Comparison of ENCODE assay signal across 8 cellular contexts in the genomic region with DNA sequence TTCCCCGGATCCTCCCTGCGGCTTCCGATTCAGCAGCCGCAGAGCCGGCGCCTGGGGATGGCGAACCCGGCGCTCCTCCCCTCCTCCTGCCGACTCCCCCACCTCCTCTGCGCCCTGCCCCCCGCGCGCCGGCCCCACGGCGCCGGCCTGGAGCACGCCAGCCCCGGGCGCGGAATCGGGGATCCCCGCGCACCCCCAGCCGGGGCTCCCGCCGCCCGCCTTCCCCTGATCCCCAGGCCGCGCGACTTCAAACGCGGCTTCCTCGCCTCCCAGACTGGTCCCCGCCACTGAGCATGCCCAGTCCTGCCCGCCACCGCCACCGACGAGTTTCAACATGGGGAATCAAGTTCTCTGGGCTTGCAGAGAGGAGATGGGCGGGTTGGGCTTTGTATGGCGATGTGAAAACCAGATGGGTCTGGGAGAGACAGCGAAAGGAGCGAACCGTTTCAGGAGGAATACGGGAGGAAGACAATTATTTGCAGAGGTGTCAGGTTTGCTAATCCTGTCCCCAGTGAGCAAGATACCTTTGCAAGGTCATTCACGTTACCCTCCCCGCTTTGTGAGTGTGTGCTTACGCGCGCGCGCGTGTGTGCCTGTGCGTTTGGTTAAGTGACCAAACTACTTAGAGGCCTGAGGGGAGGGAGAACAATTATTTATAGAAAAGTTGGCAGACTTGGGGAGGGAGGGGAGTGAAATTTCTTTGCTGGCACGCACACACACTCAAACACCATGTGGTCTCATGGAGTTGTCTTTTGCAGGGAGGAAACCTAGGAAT. TPM values are rescaled to one million over a fixed set of nuclear protein-coding genes. Genes with fewer than 3 reads are reported as not detected.
DNase-seq lines count a peak whose midpoint lies in the region; ATAC-seq and TF ChIP-seq lines count a peak whose summit lies in the region.

Gene PANK1, minus strand, starts transcription at position 276 of the 775 bp plus-strand sequence. CDS start 351 bp downstream, outside the sequence.

- H3K9me3 Mint-ChIP-seq in GM23338 = peaks cover 10% of the 10 kb centered on the region; the same call in 1 of the 3 replicates
- no peaks in the 10 kb centered on the region for H3K9me3 Mint-ChIP-seq in activated naive CD4-positive, alpha-beta T cell treated with anti-CD3 and anti-CD28 coated beads for 36 hours

- H3K27ac Mint-ChIP-seq in GM23338 = peak within 1 kb of the TSS; percentile 99
- peak within 1 kb of the TSS; percentile 72 for H3K27ac Mint-ChIP-seq in activated naive CD4-positive, alpha-beta T cell treated with anti-CD3 and anti-CD28 coated beads for 36 hours

- H3K9me3 ChIP-seq in SJCRH30 (replicated peaks) (no peaks in the 10 kb centered on the region), testis (no peaks in the 10 kb centered on the region)

- H3K79me2 ChIP-seq in GM23338 (replicated peaks; ENCODE audit: insufficient read depth) = peaks cover 39% of the 10 kb centered on the region

- no peaks in the 10 kb centered on the region; the same call in 1 of the 2 replicates for H3K9me2 ChIP-seq in GM23338 (ENCODE audit: insufficient read depth)

- TF ChIP-seq POLR2A in testis (IDR thresholded peaks at IDR 0.05) = no peak

- peaks cover 29% of the 10 kb centered on the region for H3K4me1 ChIP-seq in GM23338 (ENCODE audit: insufficient read depth)
- peaks cover 6% of the 10 kb centered on the region; the same call in 1 of the 2 replicates for H3K4me1 ChIP-seq in SJCRH30
- peaks cover 9% of the 10 kb centered on the region for H3K4me1 ChIP-seq in testis

- H2AFZ ChIP-seq in GM23338 = peak within 1 kb of the TSS; percentile 87

- DNase-seq in G401 (ENCODE audit: low spot score) (peak; percentile 84), GM23338 (ENCODE audit: low spot score) (peak; percentile 84), LHCN-M2 (ENCODE audit: low read depth) (peak; percentile 75), SJCRH30 (peak; percentile 78 to 79), germinal center (ENCODE audit: low spot score) (peak; percentile 83), nucleus accumbens (lab: John Stamatoyannopoulos, UW) (peak in 53 of 56 donors; percentile 17 to 85 (median 58)), testis (peak; percentile 78)
- DNase-seq in activated naive CD4-positive, alpha-beta T cell treated with anti-CD3 and anti-CD28 coated beads for 36 hours = peak; percentile 79

- H3K27ac ChIP-seq in GM23338 (ENCODE audit: low read depth) (peak within 1 kb of the TSS; percentile 81), SJCRH30 (peak within 1 kb of the TSS; percentile 83), testis (peak within 1 kb of the TSS; percentile 83 to 89)

- H3F3A ChIP-seq in GM23338 (replicated peaks; ENCODE audit: low read depth) = no peaks in the 10 kb centered on the region

- peaks cover 7% of the 10 kb centered on the region for H3K27me3 Mint-ChIP-seq in GM23338 (ENCODE audit: insufficient read depth, low read depth, poor library complexity)
- peaks cover 4% of the 10 kb centered on the region for H3K27me3 Mint-ChIP-seq in activated naive CD4-positive, alpha-beta T cell treated with anti-CD3 and anti-CD28 coated beads for 36 hours (ENCODE audit: low read depth)

- no peaks in the 10 kb centered on the region for H3K36me3 ChIP-seq in GM23338 (ENCODE audit: insufficient read depth)
- no peaks in the 10 kb centered on the region for H3K36me3 ChIP-seq in SJCRH30
- no peaks in the 10 kb centered on the region for H3K36me3 ChIP-seq in testis (ENCODE audit: low read depth, missing control alignments)

- H3K27me3 ChIP-seq in GM23338 (ENCODE audit: insufficient read depth) (no peaks in the 10 kb centered on the region), SJCRH30 (no peaks in the 10 kb centered on the region), testis (no peaks in the 10 kb centered on the region)

- 1% methylated on average over 10 to 53 of the region's 56 CpGs for WGBS in testis, 2 donors

- intact Hi-C loops in activated naive CD4-positive, alpha-beta T cell treated with anti-CD3 and anti-CD28 coated beads for 36 hours (cut with micrococcal nuclease) = loop anchor here (1.0 to 10.0 kb wide), 6 partner anchors 56 to 1230 kb away; partner anchors contain the start of genes KIF20B and RPP30
- intact Hi-C loops in testis (cut with DNase I; ENCODE audit: low total_unique reads) = no loop called here

- in situ Hi-C loops in G401 (cut with HindIII; ENCODE audit: low sequenced_read_pairs) = no loop called here

- CTCF ChIA-PET in activated naive CD4-positive, alpha-beta T cell treated with anti-CD3 and anti-CD28 coated beads for 36 hours (lab: Charles Lee) = no interaction called here

- peaks cover 14% of the 10 kb centered on the region; the same call in 1 of the 2 replicates for H4K20me1 ChIP-seq in GM23338 (replicated peaks; ENCODE audit: insufficient read depth)

- peak; percentile 69 for ATAC-seq in GM23338

- peak within 1 kb of the TSS; percentile 80 for H3K4me2 ChIP-seq in GM23338

- no peak within 1 kb of the TSS; the same call in none of the 3 replicates for H3K4me3 Mint-ChIP-seq in GM23338
- peak within 1 kb of the TSS; percentile 5 for H3K4me3 Mint-ChIP-seq in activated naive CD4-positive, alpha-beta T cell treated with anti-CD3 and anti-CD28 coated beads for 36 hours

- TF ChIP-seq CTCF in GM23338 (conservative IDR thresholded peaks at IDR 0.05; ENCODE audit: low read depth in 2 of 2) = no peak
- TF ChIP-seq CTCF in testis (IDR thresholded peaks at IDR 0.05) = no peak

- peaks cover 50% of the 10 kb centered on the region for H3K4me1 Mint-ChIP-seq in GM23338
- peaks cover 8% of the 10 kb centered on the region for H3K4me1 Mint-ChIP-seq in activated naive CD4-positive, alpha-beta T cell treated with anti-CD3 and anti-CD28 coated beads for 36 hours (ENCODE audit: low read depth)

- H3K4me3 ChIP-seq in GM23338 (peak within 1 kb of the TSS; percentile 59), SJCRH30 (peak within 1 kb of the TSS; percentile 83), testis (peak within 1 kb of the TSS; percentile 86 to 87)

- peaks cover 6% of the 10 kb centered on the region for H3K36me3 Mint-ChIP-seq in GM23338 (ENCODE audit: low read depth)
- H3K36me3 Mint-ChIP-seq in activated naive CD4-positive, alpha-beta T cell treated with anti-CD3 and anti-CD28 coated beads for 36 hours (ENCODE audit: low read depth) = no peaks in the 10 kb centered on the region

TF ChIP-seq in GM23338, 12 proteins besides CTCF, POLR2A, EP300 and RAD21 (continues in another document):
- TF ChIP-seq POLR2AphosphoS5 (IDR thresholded peaks at IDR 0.05; ENCODE audit: low read depth) = peak; percentile 47; the same call in 1 of the 2 replicates

RNA-seq across cellular contexts. Expression of gene PANK1, which starts in this region (rescaled TPM):
- 8.3 and 10.7 TPM in 2 replicates for total RNA-seq in G401 (2014; rRNA removed; shearing (Covaris generic))
- total RNA-seq in GM23338 (2014; rRNA removed; shearing (Covaris generic)) = 44.7 and 62.5 TPM in 2 replicates
- polyA plus RNA-seq in GM23338 (2016; fragmentation: Nextera tagmentation; extraction: Ambion mirVana) (14.6 and 15.2 TPM in 2 replicates), testis (ENCODE audit: insufficient read depth, low read depth, low replicate concordance) (6.3 TPM)
- total RNA-seq in LHCN-M2 (2014; rRNA removed) (6.3 and 10.4 TPM in 2 replicates), testis (10 to 100 TPM in 1 of 2 donors, 1 to 10 TPM in 1; 9.2 to 15.3 TPM)
- polyA plus RNA-seq in LHCN-M2 (2012) = 3.3 TPM
- 13.6 and 14.2 TPM in 2 replicates for total RNA-seq in SJCRH30 (2014; rRNA removed; shearing (Covaris generic))
- total RNA-seq in activated naive CD4-positive, alpha-beta T cell treated with anti-CD3 and anti-CD28 coated beads for 36 hours = 1 to 10 TPM; 1.6 to 2.2 TPM

Comparison
In these comparisons a context has a peak if more than half of its experiments do, and no peak if none do; other contexts are left out.
1. Peak in every context shown above with its lines: DNase-seq, ATAC-seq, H3K4me3 ChIP-seq and H3K27ac ChIP-seq.